Comparison of ENCODE assay signal across 10 cellular contexts in the genomic region with DNA sequence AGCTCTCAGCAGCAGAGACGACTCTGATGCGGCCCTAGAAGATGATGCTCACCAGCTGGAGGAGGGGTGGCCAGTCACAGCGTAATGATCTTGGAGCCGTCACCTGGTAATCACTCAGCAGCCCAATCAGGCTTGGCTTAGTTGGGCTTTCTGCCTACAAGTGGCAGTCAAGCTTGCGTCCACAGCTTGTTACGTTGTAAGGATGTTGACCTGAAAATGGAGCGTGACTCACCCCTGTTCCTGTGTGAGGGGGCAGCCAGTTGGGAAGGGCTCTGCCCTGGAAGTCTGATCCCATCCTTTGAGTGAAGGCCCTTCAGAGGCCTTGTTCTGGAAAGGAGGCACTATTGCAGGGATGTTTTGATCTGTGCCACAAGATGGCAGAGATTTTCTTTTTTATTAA. TPM values are rescaled to one million over a fixed set of nuclear protein-coding genes. Genes with fewer than 3 reads are reported as not detected.
DNase-seq lines count a peak whose midpoint lies in the region; ATAC-seq and TF ChIP-seq lines count a peak whose summit lies in the region.
"Had no signal": no experiment of that assay in that cellular context is flagged by ENCODE, and none has a peak within 500 bp of the region (broad histone marks: within the 10 kb centered on the region; RNA-seq: fewer than 3 reads in every experiment).

No MANE protein-coding gene starts in this region.

- ATAC-seq in GM21447 (IDR thresholded peaks at IDR 0.05; ENCODE audit: unreplicated experiment) (no peak), HG02610 (IDR thresholded peaks at IDR 0.05; ENCODE audit: unreplicated experiment) (no peak)

- no peaks in the 10 kb centered on the region for H3K9me3 ChIP-seq in adipocyte (ENCODE audit: control insufficient read depth, low read length)
- no peaks in the 10 kb centered on the region for H3K9me3 ChIP-seq in ovary

- no peak for TF ChIP-seq POLR2A in ovary (IDR thresholded peaks at IDR 0.05)

- DNase-seq in A172 (ENCODE audit: low spot score) (peak; percentile 33), GM04504 (ENCODE audit: low read depth) (peak; percentile 77), adipocyte (ENCODE audit: low read depth) (peak; percentile 81), left kidney (ENCODE audit: low read depth, low spot score) (peak; percentile 39), ovary (no peak), NOMO-1 treated with dmso at 0.1 percent for 144 hours (lab: John Stamatoyannopoulos, UW; ENCODE audit: unreplicated experiment) (no peak)
- DNase-seq: WERI-Rb-1 had no signal

- TF ChIP-seq EP300 in ovary (IDR thresholded peaks at IDR 0.05) = no peak

- H3K4me1 ChIP-seq in adipocyte (ENCODE audit: control insufficient read depth, insufficient read depth, low read length) (peaks cover 16% of the 10 kb centered on the region), ovary (ENCODE audit: insufficient read depth) (no peaks in the 10 kb centered on the region)

- peaks cover 32% of the 10 kb centered on the region for H3K36me3 ChIP-seq in adipocyte (ENCODE audit: control insufficient read depth, insufficient read depth, low read length, severe bottlenecking)
- H3K36me3 ChIP-seq in ovary = no peaks in the 10 kb centered on the region

- H3K9ac ChIP-seq in adipocyte (ENCODE audit: low read length) = peak overlapping the region; percentile 3

- H3K27me3 ChIP-seq in adipocyte (replicated peaks; ENCODE audit: control insufficient read depth, insufficient read depth, low read length) (no peaks in the 10 kb centered on the region), ovary (no peaks in the 10 kb centered on the region)

- intact Hi-C loops in ovary (cut with DNase I) = no loop called here

- no peak overlapping the region for H3K4me3 ChIP-seq in adipocyte (ENCODE audit: low read length)
- no peak overlapping the region for H3K4me3 ChIP-seq in ovary
- H3K4me3 ChIP-seq: SK-N-MC had no signal

- no peak for TF ChIP-seq CTCF in ovary (IDR thresholded peaks at IDR 0.05)

- no peak overlapping the region for H3K27ac ChIP-seq in ovary
- H3K27ac ChIP-seq: WERI-Rb-1 had no signal

- 85 to 86% (median 85%) methylated on average over 7 of the region's 7 CpGs for WGBS in ovary, 3 donors

RNA-seq across cellular contexts. Expression of gene SPATA2, which starts 49.8 kb away (rescaled TPM):
- total RNA-seq in A172 (2014; rRNA removed; shearing (Covaris generic)) = 3.4 and 4.5 TPM in 2 replicates
- total RNA-seq in ovary = 1 to 10 TPM; 2.3 to 9.8 (median 6.4) TPM
- 1 to 10 TPM; 4.7 to 6.0 TPM for polyA plus RNA-seq in ovary

RNA-seq across cellular contexts. Expression of gene SLC9A8, which starts 52.9 kb away (rescaled TPM):
- total RNA-seq in A172 (2014; rRNA removed; shearing (Covaris generic)) = 9.9 and 10.6 TPM in 2 replicates
- 10 to 100 TPM in 1 of 7 donors, 1 to 10 TPM in 6; 3.9 to 11.4 (median 7.8) TPM for total RNA-seq in ovary
- 1 to 10 TPM; 5.4 to 5.7 TPM for polyA plus RNA-seq in ovary

Comparison
In these comparisons a context has a peak if more than half of its experiments do, and no peak if none do; other contexts are left out.
1. DNase-seq: peak in A172 (single experiment), GM04504 (single experiment), adipocyte (single experiment) and left kidney (single experiment); none in ovary (0 of 5) and NOMO-1 treated with dmso at 0.1 percent for 144 hours (single experiment).